Comparison of ENCODE assay signal across 8 cellular contexts in genomic region chr14:54348001-54348611, GRCh38. TPM values are rescaled to one million over a fixed set of nuclear protein-coding genes. Genes with fewer than 3 reads are reported as not detected.
DNase-seq lines count a peak whose midpoint lies in the region; ATAC-seq, FAIRE-seq and TF ChIP-seq lines count a peak whose summit lies in the region.

No MANE protein-coding gene starts in this region.

- no peaks in the 10 kb centered on the region for H3K9me3 ChIP-seq in body of pancreas

- no peak overlapping the region for H3K4me3 ChIP-seq in body of pancreas

- TF ChIP-seq CTCF in body of pancreas (IDR thresholded peaks at IDR 0.05) = peak; percentile 28 to 87 (median 75)

- no peaks in the 10 kb centered on the region for H3K27me3 ChIP-seq in body of pancreas

- 22 to 24% methylated on average over 5 of the region's 5 CpGs for WGBS in body of pancreas, 2 donors

- no peaks in the 10 kb centered on the region for H3K36me3 ChIP-seq in body of pancreas (replicated peaks in 1 of 2; ENCODE audit: insufficient read depth in 1 of 2, low read depth in 2 of 2)

- ATAC-seq in HG02678 (IDR thresholded peaks at IDR 0.05; ENCODE audit: unreplicated experiment) (peak; percentile 52), body of pancreas (peak; percentile 75), HG03520 (IDR thresholded peaks at IDR 0.05; ENCODE audit: unreplicated experiment) (no peak)

- DNase-seq in Daoy (ENCODE audit: low read depth) = peak; percentile 55
- peak; percentile 21 for DNase-seq in NCI-H446 treated with DMSO at 0.1 percent for 48 hours (lab: John Stamatoyannopoulos, UW)
- DNase-seq in body of pancreas = peak in 1 of 4 donors; percentile 42
- DNase-seq in kidney glomerular epithelial cell (lab: John Stamatoyannopoulos, UW) = peak; percentile 58
- DNase-seq in urothelium cell line (ENCODE audit: low spot score) = peak; percentile 79
- no peak for DNase-seq in HK-2 (ENCODE audit: unreplicated experiment)

- TF ChIP-seq POLR2A in body of pancreas (IDR thresholded peaks at IDR 0.05) = no peak

- intact Hi-C loops in body of pancreas (cut with DNase I) = loop anchor here (10.0 kb wide), 1 partner anchor 1053 kb away; no protein-coding TSS in a partner anchor

- H3K4me1 ChIP-seq in body of pancreas = no peaks in the 10 kb centered on the region

- H3K27ac ChIP-seq in body of pancreas = no peak overlapping the region

- peak; percentile 82 for FAIRE-seq in urothelium cell line (lab: Jason Lieb, UNC)

RNA-seq across cellular contexts. Expression of gene CDKN3, which starts 48.7 kb away (rescaled TPM):
- 130 and 190 TPM in 2 replicates for total RNA-seq in Daoy (2014; rRNA removed; shearing (Covaris generic))
- not detected for total RNA-seq in body of pancreas

Comparison
In these comparisons a context has a peak if more than half of its experiments do, and no peak if none do; other contexts are left out.
1. RNA of gene CDKN3, which starts 48.7 kb away (total RNA-seq): 130 to 190 TPM in Daoy; not detected in body of pancreas; every median in the first group is over 100 times any median in the second.